11 cellular contexts compared by ENCODE assay signal in genomic region chr9:96140401-96141180, GRCh38.
DNase-seq lines count a peak whose midpoint lies in the region; ATAC-seq, FAIRE-seq and TF ChIP-seq lines count a peak whose summit lies in the region.
"Had no signal": no experiment of that assay in that cellular context is flagged by ENCODE, and none has a peak within 500 bp of the region (broad histone marks: within the 10 kb centered on the region; RNA-seq: fewer than 3 reads in every experiment).

No MANE protein-coding gene starts in this region.

- H3K23ac ChIP-seq in IMR-90 (ENCODE audit: low read depth, low read length) (no peak overlapping the region), mesendoderm (ENCODE audit: low read length) (no peak overlapping the region)

- H3K4me1 ChIP-seq in IMR-90 (ENCODE audit: control insufficient read depth, insufficient read depth, low read length) (peaks cover 25% of the 10 kb centered on the region), mesendoderm (ENCODE audit: control insufficient read depth, low read depth, low read length) (peaks cover 2% of the 10 kb centered on the region), tibial nerve (peaks cover 0 to 55% (median 28%) of the 10 kb centered on the region in 4 donors), adrenal gland (replicated peaks in 1 of 2) (peaks cover 4 to 14% of the 10 kb centered on the region in 2 donors)

- H3K79me2 ChIP-seq in mesendoderm (ENCODE audit: control insufficient read depth, insufficient read depth, low read length): no peaks in the 10 kb centered on the region

- H3K27ac ChIP-seq in IMR-90 (ENCODE audit: insufficient read depth, low read length) (peak overlapping the region; percentile 21; the same call in 1 of the 2 replicates), caudate nucleus (ENCODE audit: low read depth, low read length) (peak overlapping the region; percentile 2), mesendoderm (ENCODE audit: low read depth, low read length) (no peak overlapping the region), tibial nerve (peak overlapping the region in 3 of 4 donors; percentile 62 to 88 (median 88)), adrenal gland (no peak overlapping the region)

- WGBS in IMR-90 (ENCODE audit: extremely low coverage in 2 of 2, insufficient read length in 1 of 2), 2 experiments: 26% methylated on average over 12 of the region's 30 CpGs; no CpG with 5 or more reads in 1 of the 2 experiments
- no CpG with 5 or more reads among the region's 30 CpGs for WGBS in mesendoderm (ENCODE audit: extremely low coverage, insufficient coverage, low lambda C conversion rate)
- 70 to 76% methylated on average over 30 of the region's 30 CpGs for WGBS in tibial nerve, 2 donors
- whole genome bisulfite sequencing in adrenal gland, 4 donors: 71 to 81% (median 76%) methylated on average over 23 to 30 of the region's 30 CpGs

- no peak overlapping the region for H2AK5ac ChIP-seq in IMR-90 (ENCODE audit: low read depth, low read length)
- no peak overlapping the region for H2AK5ac ChIP-seq in mesendoderm (ENCODE audit: low read length)

- H3K4me3 ChIP-seq in IMR-90 (ENCODE audit: insufficient read depth, low read depth, low read length): no peak overlapping the region
- no peak overlapping the region for H3K4me3 ChIP-seq in mesendoderm (ENCODE audit: low read length)
- no peak overlapping the region for H3K4me3 ChIP-seq in tibial nerve
- H3K4me3 ChIP-seq in adrenal gland: no peak overlapping the region

- intact Hi-C loops in IMR-90 (cut with micrococcal nuclease): no loop called here
- intact Hi-C loops in adrenal gland (cut with DNase I): no loop called here

- in situ Hi-C loops in IMR-90 (cut with MboI; ENCODE audit: low sequenced_read_pairs): no loop called here

- H3K4ac ChIP-seq in IMR-90 (ENCODE audit: low read depth, low read length): no peak overlapping the region
- no peak overlapping the region for H3K4ac ChIP-seq in mesendoderm (ENCODE audit: low read depth, low read length)

- no peak for ATAC-seq in IMR-90 (ENCODE audit: low read depth)

- POLR2A ChIA-PET in IMR-90 (lab: Charles Lee; ENCODE audit: unreplicated experiment): no interaction called here

- FAIRE-seq in GM19239 (lab: Jason Lieb, UNC): no peak
- FAIRE-seq: GM12891 had no signal

- H3K36me3 ChIP-seq in IMR-90 (ENCODE audit: control insufficient read depth, insufficient read depth, low read length) (no peaks in the 10 kb centered on the region), mesendoderm (ENCODE audit: control insufficient read depth, insufficient read depth, low read length) (no peaks in the 10 kb centered on the region), tibial nerve (no peaks in the 10 kb centered on the region), adrenal gland (replicated peaks in 1 of 2) (no peaks in the 10 kb centered on the region)

- H3K18ac ChIP-seq in IMR-90 (ENCODE audit: low read depth, low read length): peak overlapping the region; percentile 9; the same call in 1 of the 2 replicates
- H3K18ac ChIP-seq in mesendoderm (ENCODE audit: low read length): peak overlapping the region; percentile 64

- peak overlapping the region; percentile 27; the same call in 1 of the 2 replicates for H4K5ac ChIP-seq in IMR-90 (ENCODE audit: low read depth, low read length)
- no peak overlapping the region for H4K5ac ChIP-seq in mesendoderm (ENCODE audit: low read length)

- TF ChIP-seq EP300 in tibial nerve (IDR thresholded peaks at IDR 0.05): no peak

- H3K9ac ChIP-seq in IMR-90 (ENCODE audit: low read depth, low read length) (no peak overlapping the region), mesendoderm (ENCODE audit: low read length) (peak overlapping the region; percentile 22)

- H2BK120ac ChIP-seq in IMR-90 (ENCODE audit: low read depth, low read length) (peak overlapping the region; percentile 35; the same call in 1 of the 2 replicates), mesendoderm (ENCODE audit: low read depth, low read length) (no peak overlapping the region)

- H3K27me3 ChIP-seq in IMR-90 (ENCODE audit: control insufficient read depth, insufficient read depth, low read length) (peaks cover 17% of the 10 kb centered on the region), mesendoderm (ENCODE audit: insufficient read depth, low read length, poor library complexity) (no peaks in the 10 kb centered on the region), tibial nerve (no peaks in the 10 kb centered on the region), adrenal gland (no peaks in the 10 kb centered on the region)

- H3K56ac ChIP-seq in IMR-90 (ENCODE audit: extremely low read depth, insufficient read depth, low read length): no peak overlapping the region
- peak overlapping the region; percentile 62 for H3K56ac ChIP-seq in mesendoderm (ENCODE audit: low read length)

- peaks cover 4% of the 10 kb centered on the region; the same call in 1 of the 2 replicates for H3K9me1 ChIP-seq in IMR-90 (ENCODE audit: insufficient read depth, low read length)

- H2BK20ac ChIP-seq in IMR-90 (ENCODE audit: low read depth, low read length): no peak overlapping the region; the same call in 1 of the 2 replicates

- H4K91ac ChIP-seq in IMR-90 (ENCODE audit: insufficient read depth, low read depth, low read length): no peak overlapping the region

- no peak for TF ChIP-seq POLR2A in IMR-90 (IDR thresholded peaks at IDR 0.05; ENCODE audit: low read depth, low read length)
- no peak for TF ChIP-seq POLR2A in tibial nerve (IDR thresholded peaks at IDR 0.05)
- no peak for TF ChIP-seq POLR2A in adrenal gland (IDR thresholded peaks at IDR 0.05)

- H3K4me2 ChIP-seq in IMR-90 (ENCODE audit: low read depth, low read length): peak overlapping the region; percentile 34; the same call in 1 of the 2 replicates
- no peak overlapping the region for H3K4me2 ChIP-seq in mesendoderm (ENCODE audit: low read length)

- H4K20me1 ChIP-seq in IMR-90 (ENCODE audit: insufficient read depth, low read length): no peaks in the 10 kb centered on the region

- TF ChIP-seq CTCF in IMR-90 (conservative IDR thresholded peaks at IDR 0.05; ENCODE audit: low read depth, low read length): no peak
- peak in 1 of 5 experiments; percentile 7 for TF ChIP-seq CTCF in tibial nerve (IDR thresholded peaks at IDR 0.05)
- TF ChIP-seq CTCF in adrenal gland (IDR thresholded peaks at IDR 0.05): no peak

- no peak overlapping the region for H2AK9ac ChIP-seq in IMR-90 (replicated peaks; ENCODE audit: low read depth, low read length, poor library complexity)

- H3K79me1 ChIP-seq in IMR-90 (ENCODE audit: low read depth in 1 of 2, low read length in 2 of 2) (no peaks in the 10 kb centered on the region), mesendoderm (ENCODE audit: low read length) (no peaks in the 10 kb centered on the region)

- CTCF ChIA-PET in IMR-90 (lab: Yijun Ruan, JAX): no interaction called here

- TF ChIP-seq RAD21 in IMR-90 (IDR thresholded peaks at IDR 0.05; ENCODE audit: low read length): no peak

- peaks cover 3% of the 10 kb centered on the region; the same call in 1 of the 2 replicates for H3K9me3 ChIP-seq in IMR-90 (ENCODE audit: control insufficient read depth, insufficient read depth, low read length)
- no peaks in the 10 kb centered on the region for H3K9me3 ChIP-seq in tibial nerve
- no peaks in the 10 kb centered on the region for H3K9me3 ChIP-seq in adrenal gland (replicated peaks in 1 of 3)

- no peak overlapping the region for H2BK5ac ChIP-seq in IMR-90 (ENCODE audit: low read depth, low read length, poor library complexity, severe bottlenecking)
- no peak overlapping the region for H2BK5ac ChIP-seq in mesendoderm (ENCODE audit: low read length)

- H3K14ac ChIP-seq in IMR-90 (replicated peaks; ENCODE audit: low read depth, low read length): no peak overlapping the region

- DNase-seq in IMR-90: no peak
- peak in 12 of 61 donors; percentile 7 to 60 (median 30) for DNase-seq in caudate nucleus (lab: John Stamatoyannopoulos, UW)
- peak; percentile 84 for DNase-seq in mesendoderm
- no peak for DNase-seq in tibial nerve (ENCODE audit: low spot score in 2 of 2)
- DNase-seq in GM19239 (ENCODE audit: insufficient read length, low spot score): no peak
- DNase-seq in adrenal gland: no peak
- DNase-seq in hippocampal formation (lab: John Stamatoyannopoulos, UW): no peak
- DNase-seq: activated CD4-positive, alpha-beta T cell treated with anti-CD3 and anti-CD28 coated beads, Interleukin-2, amount 50 U/mL, for 48 hours; activated naive CD4-positive, alpha-beta T cell treated with Interleukin-2 at 50 U/mL for 16 hours; cortex of kidney had no signal

- H2BK15ac ChIP-seq in IMR-90 (ENCODE audit: low read depth, low read length) (no peak overlapping the region), mesendoderm (replicated peaks; ENCODE audit: low read depth) (no peak overlapping the region)

- dilution Hi-C loops in IMR-90 (cut with HindIII; ENCODE audit: low sequenced_read_pairs, unreplicated experiment): no loop called here

- H2AFZ ChIP-seq in IMR-90 (replicated peaks; ENCODE audit: low read length, poor library complexity): peak overlapping the region; percentile 5

- H4K8ac ChIP-seq in IMR-90 (ENCODE audit: low read depth in 2 of 2, low read length in 2 of 2) (no peak overlapping the region), mesendoderm (ENCODE audit: low read depth, low read length) (no peak overlapping the region)

- no TSS peak for BruUV-seq in IMR-90 (replicated peaks; lab: Mats Ljungman, UMichigan)

TF ChIP-seq in IMR-90, 13 proteins besides CTCF, POLR2A, EP300 and RAD21:
- no peak for TF ChIP-seq ELK1 (IDR thresholded peaks at IDR 0.05; ENCODE audit: borderline replicate concordance, low read depth, low read length)
- no peak for TF ChIP-seq FOS (IDR thresholded peaks at IDR 0.05; ENCODE audit: low read depth, low read length)
- no peak for TF ChIP-seq NFE2L2 (IDR thresholded peaks at IDR 0.05; ENCODE audit: low read depth, low read length)
- TF ChIP-seq MXI1 (IDR thresholded peaks at IDR 0.05; ENCODE audit: borderline replicate concordance, low read depth, low read length): no peak
- TF ChIP-seq MAFK (IDR thresholded peaks at IDR 0.05; ENCODE audit: low read depth, low read length): no peak
- TF ChIP-seq CHD1 (IDR thresholded peaks at IDR 0.05; ENCODE audit: low read depth, low read length): no peak
- TF ChIP-seq CEBPB (IDR thresholded peaks at IDR 0.05; ENCODE audit: low read depth, low read length): no peak
- TF ChIP-seq RCOR1 (IDR thresholded peaks at IDR 0.05; ENCODE audit: insufficient replicate concordance, low read length): no peak

Comparison
In these comparisons a context has a peak if more than half of its experiments do, and no peak if none do; other contexts are left out.
1. H3K27ac ChIP-seq: peak in IMR-90 (single experiment), caudate nucleus (single experiment) and tibial nerve (3 of 4); none in mesendoderm (single experiment) and adrenal gland (0 of 5).